Comparison of ENCODE assay signal across 1 cellular context in the genomic region with DNA sequence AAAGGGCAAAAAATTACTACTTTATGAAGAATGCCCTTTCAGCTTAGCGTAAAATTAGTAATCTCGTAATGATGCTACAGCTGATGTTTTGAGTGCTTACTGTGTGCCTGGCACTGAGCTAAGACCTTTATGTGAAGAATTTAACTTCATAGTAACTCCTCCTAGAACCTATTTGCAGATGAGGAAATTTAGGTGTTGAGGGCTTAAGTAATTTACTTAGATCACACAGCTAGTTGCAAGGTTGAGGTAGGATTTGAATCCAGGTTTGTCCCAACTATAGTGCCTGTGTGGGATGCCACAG.
TF ChIP-seq lines count a peak whose summit lies in the region.

No MANE protein-coding gene starts in this region.

TF ChIP-seq in HepG2, 621 proteins besides CTCF, POLR2A, EP300 and RAD21 (continued from another document):
- TF ChIP-seq, protein P1, sequence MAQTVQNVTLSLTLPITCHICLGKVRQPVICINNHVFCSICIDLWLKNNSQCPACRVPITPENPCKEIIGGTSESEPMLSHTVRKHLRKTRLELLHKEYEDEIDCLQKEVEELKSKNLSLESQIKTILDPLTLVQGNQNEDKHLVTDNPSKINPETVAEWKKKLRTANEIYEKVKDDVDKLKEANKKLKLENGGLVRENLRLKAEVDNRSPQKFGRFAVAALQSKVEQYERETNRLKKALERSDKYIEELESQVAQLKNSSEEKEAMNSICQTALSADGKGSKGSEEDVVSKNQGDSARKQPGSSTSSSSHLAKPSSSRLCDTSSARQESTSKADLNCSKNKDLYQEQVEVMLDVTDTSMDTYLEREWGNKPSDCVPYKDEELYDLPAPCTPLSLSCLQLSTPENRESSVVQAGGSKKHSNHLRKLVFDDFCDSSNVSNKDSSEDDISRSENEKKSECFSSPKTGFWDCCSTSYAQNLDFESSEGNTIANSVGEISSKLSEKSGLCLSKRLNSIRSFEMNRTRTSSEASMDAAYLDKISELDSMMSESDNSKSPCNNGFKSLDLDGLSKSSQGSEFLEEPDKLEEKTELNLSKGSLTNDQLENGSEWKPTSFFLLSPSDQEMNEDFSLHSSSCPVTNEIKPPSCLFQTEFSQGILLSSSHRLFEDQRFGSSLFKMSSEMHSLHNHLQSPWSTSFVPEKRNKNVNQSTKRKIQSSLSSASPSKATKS (CRISPR knock-in tag; IDR thresholded peaks at IDR 0.05) = no peak
- no peak for TF ChIP-seq MEIS1 (CRISPR knock-in tag; IDR thresholded peaks at IDR 0.05; ENCODE audit: borderline replicate concordance)
- no peak for TF ChIP-seq NFIB (CRISPR knock-in tag; IDR thresholded peaks at IDR 0.05; ENCODE audit: borderline replicate concordance)
- TF ChIP-seq ZKSCAN5 (CRISPR knock-in tag; IDR thresholded peaks at IDR 0.05) = no peak
TF ChIP-seq in HepG2: peak in this region for 0.
